In genomic region chr1:109229531-109230127, GRCh38 we compare ENCODE assay signal across 18 cellular contexts. TPM values are rescaled to one million over a fixed set of nuclear protein-coding genes. Genes with fewer than 3 reads are reported as not detected.
DNase-seq lines count a peak whose midpoint lies in the region; ATAC-seq and TF ChIP-seq lines count a peak whose summit lies in the region.
"Had no signal": no experiment of that assay in that cellular context is flagged by ENCODE, and none has a peak within 500 bp of the region (broad histone marks: within the 10 kb centered on the region; RNA-seq: fewer than 3 reads in every experiment).

No MANE protein-coding gene starts in this region.

- H3K36me3 ChIP-seq in A673 (ENCODE audit: insufficient read depth, low read length, poor library complexity, severe bottlenecking): peaks cover 78% of the 10 kb centered on the region
- H3K36me3 ChIP-seq in naive thymus-derived CD4-positive, alpha-beta T cell (ENCODE audit: control insufficient read depth in 2 of 3, insufficient read depth in 3 of 3, low read length in 3 of 3): peaks cover 27 to 73% (median 31%) of the 10 kb centered on the region in 3 experiments
- peaks cover 8 to 100% (median 48%) of the 10 kb centered on the region in 3 donors for H3K36me3 ChIP-seq in esophagus squamous epithelium

- TF ChIP-seq CTCF in A673 (conservative IDR thresholded peaks at IDR 0.05; ENCODE audit: low read depth, low read length): no peak
- TF ChIP-seq CTCF in esophagus squamous epithelium (IDR thresholded peaks at IDR 0.05): no peak

- H3K27ac Mint-ChIP-seq in naive thymus-derived CD4-positive, alpha-beta T cell: peak overlapping the region in 1 of 9 donors; percentile 2
- H3K27ac Mint-ChIP-seq: activated naive CD8-positive, alpha-beta T cell treated with anti-CD3 and anti-CD28 coated beads for 36 hours had no signal

- peaks cover 8 to 39% (median 20%) of the 10 kb centered on the region in 5 donors for H3K36me3 Mint-ChIP-seq in naive thymus-derived CD4-positive, alpha-beta T cell

- intact Hi-C loops in A673 (cut with micrococcal nuclease; ENCODE audit: unreplicated experiment): no loop called here
- intact Hi-C loops in naive thymus-derived CD4-positive, alpha-beta T cell (cut with micrococcal nuclease): loop anchor here in 1 of 2 donors (2.0 kb wide), 1 partner anchor 15 kb away; no protein-coding TSS in a partner anchor
- intact Hi-C loops in esophagus squamous epithelium (cut with DNase I): no loop called here

- POLR2A ChIA-PET in A673 (lab: Charles Lee; ENCODE audit: low non-redundant PET): interaction anchor here (0.6 to 0.9 kb wide), 3 partner anchors 9 to 269 kb away, joined by 3 to 4 read pairs (median 3); no protein-coding TSS in a partner anchor
- POLR2A ChIA-PET in naive thymus-derived CD4-positive, alpha-beta T cell (lab: Charles Lee): no interaction called here

- H3K9me3 ChIP-seq in A673 (ENCODE audit: low read depth, low read length, poor library complexity, severe bottlenecking): no peaks in the 10 kb centered on the region
- H3K9me3 ChIP-seq in naive thymus-derived CD4-positive, alpha-beta T cell (ENCODE audit: control insufficient read depth in 2 of 3, low read length in 3 of 3): no peaks in the 10 kb centered on the region
- H3K9me3 ChIP-seq in esophagus squamous epithelium: no peaks in the 10 kb centered on the region
- H3K9me3 ChIP-seq: thoracic aorta had no signal

- no peak overlapping the region for H3K4me3 Mint-ChIP-seq in naive thymus-derived CD4-positive, alpha-beta T cell
- H3K4me3 Mint-ChIP-seq: activated naive CD8-positive, alpha-beta T cell treated with anti-CD3 and anti-CD28 coated beads for 36 hours; activated T-cell treated with anti-CD3 and anti-CD28 coated beads, Interleukin-2, amount 50 U/mL, for 4 hours; CD4-positive, alpha-beta memory T cell had no signal

- H3K27ac ChIP-seq in A673 (ENCODE audit: low read depth, low read length, poor library complexity, severe bottlenecking): peak overlapping the region; percentile 58
- H3K27ac ChIP-seq in caudate nucleus (ENCODE audit: low read depth, low read length): peak overlapping the region; percentile 18
- no peak overlapping the region for H3K27ac ChIP-seq in naive thymus-derived CD4-positive, alpha-beta T cell (ENCODE audit: low read depth, low read length)
- no peak overlapping the region for H3K27ac ChIP-seq in esophagus squamous epithelium
- H3K27ac ChIP-seq: cardiac muscle cell, thoracic aorta had no signal

- ATAC-seq in left lobe of liver (no peak), HG02588 (IDR thresholded peaks at IDR 0.05; ENCODE audit: unreplicated experiment) (no peak)
- no peak for ATAC-seq in naive thymus-derived CD4-positive, alpha-beta T cell
- ATAC-seq: activated T-cell treated with anti-CD3 and anti-CD28 coated beads, Interleukin-2, amount 50 U/mL, for 4 hours; Right ventricle myocardium inferior had no signal

- H3K4me1 ChIP-seq in A673 (ENCODE audit: insufficient read depth, low read length, poor library complexity, severe bottlenecking): peaks cover 44% of the 10 kb centered on the region
- no peaks in the 10 kb centered on the region for H3K4me1 ChIP-seq in naive thymus-derived CD4-positive, alpha-beta T cell (ENCODE audit: control insufficient read depth in 2 of 2, insufficient read depth in 2 of 2, low read length in 2 of 2)
- no peaks in the 10 kb centered on the region for H3K4me1 ChIP-seq in esophagus squamous epithelium

- CTCF ChIA-PET in A673 (lab: Charles Lee): no interaction called here
- CTCF ChIA-PET in naive thymus-derived CD4-positive, alpha-beta T cell (lab: Charles Lee): no interaction called here

- no TSS peak for BruUV-seq in A673 (replicated peaks; lab: Mats Ljungman, UMichigan)

- WGBS in esophagus squamous epithelium, 2 donors: 76 to 95% methylated on average over 5 to 11 of the region's 13 CpGs

- no peaks in the 10 kb centered on the region for H3K27me3 Mint-ChIP-seq in naive thymus-derived CD4-positive, alpha-beta T cell
- H3K27me3 Mint-ChIP-seq: activated naive CD8-positive, alpha-beta T cell treated with anti-CD3 and anti-CD28 coated beads for 36 hours; CD4-positive, alpha-beta memory T cell had no signal

- DNase-seq in A673 (ENCODE audit: low spot score) (peak; percentile 88), NCI-H146 treated with DMSO at 0.1 percent for 48 hours (lab: John Stamatoyannopoulos, UW; ENCODE audit: unreplicated experiment) (peak; percentile 97), caudate nucleus (lab: John Stamatoyannopoulos, UW) (peak in 50 of 61 donors; percentile 25 to 100 (median 82)), left lobe of liver (ENCODE audit: low spot score) (peak; percentile 32), germinal center (ENCODE audit: low spot score) (no peak), esophagus squamous epithelium (lab: John Stamatoyannopoulos, UW) (no peak)
- DNase-seq in naive thymus-derived CD4-positive, alpha-beta T cell: no peak
- DNase-seq: activated CD4-positive, alpha-beta T cell treated with anti-CD3 and anti-CD28 coated beads, Interleukin-2, amount 50 U/mL, for 1 hour; activated naive CD8-positive, alpha-beta T cell treated with anti-CD3 and anti-CD28 coated beads for 36 hours; activated T-cell treated with anti-CD3 and anti-CD28 coated beads, Interleukin-2, amount 50 U/mL, for 4 hours; CD4-positive, alpha-beta memory T cell; foreskin fibroblast; NCI-H2029; T1000 had no signal

- TF ChIP-seq POLR2A in esophagus squamous epithelium (IDR thresholded peaks at IDR 0.05): no peak

- H3K27me3 ChIP-seq in A673 (replicated peaks; ENCODE audit: insufficient read depth, low read depth, low read length, poor library complexity) (no peaks in the 10 kb centered on the region), esophagus squamous epithelium (no peaks in the 10 kb centered on the region)
- no peaks in the 10 kb centered on the region for H3K27me3 ChIP-seq in naive thymus-derived CD4-positive, alpha-beta T cell (ENCODE audit: control insufficient read depth in 2 of 2, insufficient read depth in 2 of 2, low read length in 2 of 2)
- H3K27me3 ChIP-seq: cardiac muscle cell had no signal

- H3K4me3 ChIP-seq in A673 (ENCODE audit: low read depth, low read length, poor library complexity, severe bottlenecking) (no peak overlapping the region), esophagus squamous epithelium (no peak overlapping the region)
- H3K4me3 ChIP-seq in naive thymus-derived CD4-positive, alpha-beta T cell (ENCODE audit: low read length): no peak overlapping the region
- H3K4me3 ChIP-seq: cardiac muscle cell, thoracic aorta had no signal

- H3K4me1 Mint-ChIP-seq in naive thymus-derived CD4-positive, alpha-beta T cell: peaks cover 6 to 21% (median 19%) of the 10 kb centered on the region in 7 donors

- no peaks in the 10 kb centered on the region for H3K9me3 Mint-ChIP-seq in naive thymus-derived CD4-positive, alpha-beta T cell
- H3K9me3 Mint-ChIP-seq: activated naive CD8-positive, alpha-beta T cell treated with anti-CD3 and anti-CD28 coated beads for 36 hours; activated T-cell treated with anti-CD3 and anti-CD28 coated beads, Interleukin-2, amount 50 U/mL, for 4 hours had no signal

RNA-seq across cellular contexts. Expression of gene SARS1, which starts 15.9 kb away (rescaled TPM):
- total RNA-seq in A673 (2021): 259 and 320 TPM in 2 replicates
- total RNA-seq in left lobe of liver: 80.0 TPM
- total RNA-seq in naive thymus-derived CD4-positive, alpha-beta T cell: 100 to 1,000 TPM; 110 to 173 (median 135) TPM
- polyA plus RNA-seq in naive thymus-derived CD4-positive, alpha-beta T cell: 100 to 1,000 TPM; 134 to 179 TPM
- total RNA-seq in esophagus squamous epithelium: 100 to 1,000 TPM in 3 of 4 donors, 10 to 100 TPM in 1; 85.8 to 150 (median 134) TPM

RNA-seq across cellular contexts. Expression of gene CELSR2, which starts 19.7 kb away (rescaled TPM):
- total RNA-seq in A673 (2021) (30.2 and 32.6 TPM in 2 replicates), left lobe of liver (3.9 TPM), esophagus squamous epithelium (10 to 100 TPM; 23.4 to 57.2 (median 39.9) TPM)
- total RNA-seq in naive thymus-derived CD4-positive, alpha-beta T cell: 1 to 10 TPM; 3.0 to 6.4 (median 3.2) TPM
- polyA plus RNA-seq in naive thymus-derived CD4-positive, alpha-beta T cell: 1 to 10 TPM in 1 of 2 donors, under 1 TPM in 1; 0.17 to 1.3 TPM

RNA-seq across cellular contexts. Expression of gene PSRC1, which starts 53.3 kb away (rescaled TPM):
- total RNA-seq in A673 (2021) (75.0 and 85.2 TPM in 2 replicates), left lobe of liver (0.63 TPM), esophagus squamous epithelium (10 to 100 TPM in 1 of 4 donors, 1 to 10 TPM in 3; 2.3 to 13.1 (median 8.7) TPM)
- total RNA-seq in naive thymus-derived CD4-positive, alpha-beta T cell: 10 to 100 TPM in 1 of 5 experiments, 1 to 10 TPM in 1, under 1 TPM in 2, not detected in 1; 0.38 to 16.1 (median 1.3) TPM
- polyA plus RNA-seq in naive thymus-derived CD4-positive, alpha-beta T cell: under 1 TPM in 1 of 2 donors, not detected in 1; 0.67 TPM

Comparison
In these comparisons a context has a peak if more than half of its experiments do, and no peak if none do; other contexts are left out.
1. DNase-seq: peak in A673 (single experiment), NCI-H146 treated with DMSO at 0.1 percent for 48 hours (single experiment), caudate nucleus (50 of 61) and left lobe of liver (single experiment); none in germinal center (single experiment), naive thymus-derived CD4-positive, alpha-beta T cell (0 of 9) and esophagus squamous epithelium (single experiment).
2. H3K27ac ChIP-seq: peak in A673 (single experiment) and caudate nucleus (single experiment); none in naive thymus-derived CD4-positive, alpha-beta T cell (single experiment) and esophagus squamous epithelium (0 of 4).